ENCODE assay signal across 8 cellular contexts in genomic region chr14:92690171-92691011, GRCh38. TPM values are rescaled to one million over a fixed set of nuclear protein-coding genes. Genes with fewer than 3 reads are reported as not detected.
DNase-seq lines count a peak whose midpoint lies in the region; ATAC-seq lines count a peak whose summit lies in the region.

No MANE protein-coding gene starts in this region.

- no peaks in the 10 kb centered on the region for H3K27me3 Mint-ChIP-seq in activated CD8-positive, alpha-beta T cell treated with anti-CD3 and anti-CD28 coated beads, Interleukin-2, amount 10 ng/mL, durations not matched to agents 7 days and 5 days (ENCODE audit: low read depth)

- ATAC-seq in activated CD8-positive, alpha-beta T cell treated with anti-CD3 and anti-CD28 coated beads, Interleukin-2, amount 10 ng/mL, durations not matched to agents 7 days and 5 days = no peak
- no peak for ATAC-seq in HG03520 (IDR thresholded peaks at IDR 0.05; ENCODE audit: unreplicated experiment)
- no peak for ATAC-seq in HG02759 (IDR thresholded peaks at IDR 0.05; ENCODE audit: unreplicated experiment)

- no peaks in the 10 kb centered on the region for H3K9me3 Mint-ChIP-seq in activated CD8-positive, alpha-beta T cell treated with anti-CD3 and anti-CD28 coated beads, Interleukin-2, amount 10 ng/mL, durations not matched to agents 7 days and 5 days (ENCODE audit: insufficient read depth)

- peak overlapping the region; percentile 50 for H3K27ac Mint-ChIP-seq in activated CD8-positive, alpha-beta T cell treated with anti-CD3 and anti-CD28 coated beads, Interleukin-2, amount 10 ng/mL, durations not matched to agents 7 days and 5 days

- peaks cover 13% of the 10 kb centered on the region for H3K36me3 Mint-ChIP-seq in activated CD8-positive, alpha-beta T cell treated with anti-CD3 and anti-CD28 coated beads, Interleukin-2, amount 10 ng/mL, durations not matched to agents 7 days and 5 days (ENCODE audit: low read depth)

- POLR2A ChIA-PET in activated CD8-positive, alpha-beta T cell treated with anti-CD3 and anti-CD28 coated beads, Interleukin-2, amount 10 ng/mL, durations not matched to agents 7 days and 5 days (lab: Charles Lee) = no interaction called here

- H3K4me3 Mint-ChIP-seq in activated CD8-positive, alpha-beta T cell treated with anti-CD3 and anti-CD28 coated beads, Interleukin-2, amount 10 ng/mL, durations not matched to agents 7 days and 5 days = no peak overlapping the region

- peak; percentile 62 for DNase-seq in activated effector memory CD4-positive, alpha-beta T cell treated with anti-CD3 and anti-CD28 coated beads, Interleukin-2, amount 50 U/mL, for 16 hours
- no peak for DNase-seq in activated effector memory CD4-positive, alpha-beta T cell treated with Interleukin-2 at 50 U/mL for 16 hours
- DNase-seq in NCI-H1092 treated with DMSO at 0.1 percent for 48 hours (lab: John Stamatoyannopoulos, UW) (peak; percentile 81), left kidney (ENCODE audit: low read depth, low spot score) (peak; percentile 73), amygdala (lab: John Stamatoyannopoulos, UW) (no peak)
- no peak for DNase-seq in activated CD8-positive, alpha-beta T cell treated with anti-CD3 and anti-CD28 coated beads, Interleukin-2, amount 10 ng/mL, durations not matched to agents 7 days and 5 days

- peaks cover 12% of the 10 kb centered on the region for H3K4me1 Mint-ChIP-seq in activated CD8-positive, alpha-beta T cell treated with anti-CD3 and anti-CD28 coated beads, Interleukin-2, amount 10 ng/mL, durations not matched to agents 7 days and 5 days (ENCODE audit: low read depth)

- CTCF ChIA-PET in activated CD8-positive, alpha-beta T cell treated with anti-CD3 and anti-CD28 coated beads, Interleukin-2, amount 10 ng/mL, durations not matched to agents 7 days and 5 days (lab: Charles Lee) = interaction anchor here (0.7 to 3.2 kb wide), 7 partner anchors 9 to 597 kb away, joined by 3 to 9 read pairs (median 3); no protein-coding TSS in a partner anchor

RNA-seq across cellular contexts. Expression of gene LGMN, which starts 58.0 kb away (rescaled TPM):
- total RNA-seq in activated CD8-positive, alpha-beta T cell treated with anti-CD3 and anti-CD28 coated beads, Interleukin-2, amount 10 ng/mL, durations not matched to agents 7 days and 5 days = under 1 TPM; 0.73 to 0.76 TPM

Comparison
In these comparisons a context has a peak if more than half of its experiments do, and no peak if none do; other contexts are left out.
1. DNase-seq: peak in activated effector memory CD4-positive, alpha-beta T cell treated with anti-CD3 and anti-CD28 coated beads, Interleukin-2, amount 50 U/mL, for 16 hours (single experiment), NCI-H1092 treated with DMSO at 0.1 percent for 48 hours (single experiment) and left kidney (single experiment); none in activated effector memory CD4-positive, alpha-beta T cell treated with Interleukin-2 at 50 U/mL for 16 hours (single experiment), activated CD8-positive, alpha-beta T cell treated with anti-CD3 and anti-CD28 coated beads, Interleukin-2, amount 10 ng/mL, durations not matched to agents 7 days and 5 days (single experiment) and amygdala (0 of 56).